In genomic region chr7:93402944-93403343, GRCh38 we compare ENCODE assay signal across 1 cellular context.
TF ChIP-seq lines count a peak whose summit lies in the region.

No MANE protein-coding gene starts in this region.

TF ChIP-seq in K562, 482 proteins besides CTCF, POLR2A, EP300 and RAD21 (continued from another document):
- TF ChIP-seq ATF4 (CRISPR knock-in tag; IDR thresholded peaks at IDR 0.05), result peak; percentile 71; the same call in 1 of the 2 replicates
